ENCODE assay signal across 9 cellular contexts in the genomic region with DNA sequence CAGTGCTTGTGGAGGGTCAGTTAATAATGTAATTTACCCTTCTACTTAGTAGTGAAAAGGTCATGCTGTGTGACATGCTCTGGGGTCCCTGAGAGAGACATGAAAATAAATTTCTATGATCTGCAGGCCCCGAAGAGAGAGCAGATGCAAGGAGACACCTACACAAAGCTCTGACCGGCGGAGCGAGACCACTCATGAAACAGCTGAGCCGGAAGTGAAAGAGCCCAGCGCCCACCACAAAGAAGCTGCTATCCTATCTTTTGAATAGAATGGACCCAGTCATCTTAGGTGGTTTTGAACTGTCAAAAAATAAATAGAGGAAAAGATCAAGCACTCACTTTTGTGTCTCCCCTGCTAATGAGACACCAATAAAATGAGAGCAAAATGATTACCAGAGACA.
DNase-seq lines count a peak whose midpoint lies in the region; ATAC-seq and TF ChIP-seq lines count a peak whose summit lies in the region.
"Had no signal": no experiment of that assay in that cellular context is flagged by ENCODE, and none has a peak within 500 bp of the region (broad histone marks: within the 10 kb centered on the region; RNA-seq: fewer than 3 reads in every experiment).

No MANE protein-coding gene starts in this region.

- DNase-seq in NCI-H510A treated with DMSO at 0.1 percent for 48 hours (lab: John Stamatoyannopoulos, UW) (peak; percentile 90), Right ventricle myocardium inferior (ENCODE audit: missing footprints) (no peak), mucosa of descending colon (no peak), HPDE6-E6E7 (ENCODE audit: extremely low spot score) (no peak)
- DNase-seq in stimulated activated naive CD8-positive, alpha-beta T cell treated with anti-CD3 and anti-CD28 coated beads, Interleukin-15, Interleukin-2, amounts not matched to agents 100 U/mL and 50 U/mL, for 24 hours = no peak
- DNase-seq: DMS53 had no signal

- no peak overlapping the region for H3K4me3 ChIP-seq in mucosa of descending colon

- H3K9me3 ChIP-seq in mucosa of descending colon = no peaks in the 10 kb centered on the region

- intact Hi-C loops in Right ventricle myocardium inferior (cut with DNase I) (no loop called here), mucosa of descending colon (cut with DNase I, micrococcal nuclease) (no loop called here)

- no peak for TF ChIP-seq CTCF in mucosa of descending colon (IDR thresholded peaks at IDR 0.05)

- peak; percentile 95 for ATAC-seq in GM18517 (IDR thresholded peaks at IDR 0.05; ENCODE audit: unreplicated experiment)
- ATAC-seq in GM21381 (IDR thresholded peaks at IDR 0.05; ENCODE audit: unreplicated experiment) = peak; percentile 71
- peak; percentile 97 for ATAC-seq in HG03095 (IDR thresholded peaks at IDR 0.05; ENCODE audit: unreplicated experiment)
- ATAC-seq in stimulated activated naive CD8-positive, alpha-beta T cell treated with anti-CD3 and anti-CD28 coated beads, Interleukin-15, Interleukin-2, amounts not matched to agents 100 U/mL and 50 U/mL, for 24 hours = no peak
- ATAC-seq in Right ventricle myocardium inferior = no peak
- ATAC-seq in mucosa of descending colon = no peak

- no peaks in the 10 kb centered on the region for H3K36me3 ChIP-seq in mucosa of descending colon (ENCODE audit: low read depth)

- H3K4me1 ChIP-seq in mucosa of descending colon (ENCODE audit: low read depth) = no peaks in the 10 kb centered on the region

Comparison
In these comparisons a context has a peak if more than half of its experiments do, and no peak if none do; other contexts are left out.
1. ATAC-seq: peak in GM18517 (single experiment), GM21381 (single experiment) and HG03095 (single experiment); none in stimulated activated naive CD8-positive, alpha-beta T cell treated with anti-CD3 and anti-CD28 coated beads, Interleukin-15, Interleukin-2, amounts not matched to agents 100 U/mL and 50 U/mL, for 24 hours (single experiment), Right ventricle myocardium inferior (single experiment) and mucosa of descending colon (single experiment).